16 cellular contexts compared by ENCODE assay signal in genomic region chrX:139158256-139158655, GRCh38.
"Had no signal": no experiment of that assay in that cellular context is flagged by ENCODE, and none has a peak within 500 bp of the region (broad histone marks: within the 10 kb centered on the region; RNA-seq: fewer than 3 reads in every experiment).

No MANE protein-coding gene starts in this region.

- H3K4me3 Mint-ChIP-seq: activated B cell treated with CpG ODN at 0.5 μM for 24 hours; activated CD4-positive, alpha-beta T cell treated with anti-CD3 and anti-CD28 coated beads, Interleukin-2, amount 10 ng/mL, durations not matched to agents 7 days and 5 days; activated naive CD4-positive, alpha-beta T cell treated with anti-CD3 and anti-CD28 coated beads, Interleukin-2, amount 50 U/mL, for 24 hours; dendritic cell treated with granulocyte-macrophage colony-stimulating factor and Interleukin-4, amounts not matched to agents 40 ng/mL and 50 ng/mL, for 4 days; effector memory CD8-positive, alpha-beta T cell; stimulated activated memory B cell treated with anti-CD40 and anti-IgM and Interleukin-4, amounts not matched to agents 10 μg/mL and 1 μg/mL and 100 μg/mL, for 72 hours had no signal

- DNase-seq: activated B cell treated with CpG ODN at 0.5 μM for 24 hours; activated CD4-positive, alpha-beta T cell treated with anti-CD3 and anti-CD28 coated beads, Interleukin-2, amount 10 ng/mL, durations not matched to agents 7 days and 5 days; amniotic stem cell; body of pancreas; cerebellar nuclear complex; effector memory CD8-positive, alpha-beta T cell; hypothalamus; left ventricle myocardium inferior; trophoblast cell had no signal

- H3K4me1 ChIP-seq: body of pancreas, left ventricle myocardium inferior, parathyroid adenoma, right atrium auricular region had no signal

- H3K9me3 ChIP-seq: body of pancreas, left ventricle myocardium inferior had no signal

- H3K27me3 ChIP-seq: body of pancreas, right atrium auricular region had no signal

- H3K27ac ChIP-seq: body of pancreas, left ventricle myocardium inferior, parathyroid adenoma, right atrium auricular region had no signal

- H3K27me3 Mint-ChIP-seq: activated B cell treated with CpG ODN at 0.5 μM for 24 hours; activated CD4-positive, alpha-beta T cell treated with anti-CD3 and anti-CD28 coated beads, Interleukin-2, amount 10 ng/mL, durations not matched to agents 7 days and 5 days; activated naive CD4-positive, alpha-beta T cell treated with anti-CD3 and anti-CD28 coated beads, Interleukin-2, amount 50 U/mL, for 24 hours; effector memory CD8-positive, alpha-beta T cell; stimulated activated memory B cell treated with anti-CD40 and anti-IgM and Interleukin-4, amounts not matched to agents 10 μg/mL and 1 μg/mL and 100 μg/mL, for 72 hours had no signal

- H3K27ac Mint-ChIP-seq: activated B cell treated with CpG ODN at 0.5 μM for 24 hours; activated CD4-positive, alpha-beta T cell treated with anti-CD3 and anti-CD28 coated beads, Interleukin-2, amount 10 ng/mL, durations not matched to agents 7 days and 5 days; activated naive CD4-positive, alpha-beta T cell treated with anti-CD3 and anti-CD28 coated beads, Interleukin-2, amount 50 U/mL, for 24 hours; activated T-helper 2 cell treated with anti-CD3 and anti-CD28 coated beads, Interferon-gamma antibody, Interleukin-2, Interleukin-4, amounts not matched to agents 10 μg/mL and 5 μg/mL and 100 μg/mL, durations not matched to agents 14 hours and 24 hours and 36 hours; dendritic cell treated with granulocyte-macrophage colony-stimulating factor and Interleukin-4, amounts not matched to agents 40 ng/mL and 50 ng/mL, for 4 days; effector memory CD8-positive, alpha-beta T cell; stimulated activated memory B cell treated with anti-CD40 and anti-IgM and Interleukin-4, amounts not matched to agents 10 μg/mL and 1 μg/mL and 100 μg/mL, for 72 hours had no signal

- H3K9ac ChIP-seq: parathyroid adenoma had no signal

- H3K36me3 Mint-ChIP-seq: activated naive CD4-positive, alpha-beta T cell treated with anti-CD3 and anti-CD28 coated beads, Interleukin-2, amount 50 U/mL, for 24 hours; stimulated activated memory B cell treated with anti-CD40 and anti-IgM and Interleukin-4, amounts not matched to agents 10 μg/mL and 1 μg/mL and 100 μg/mL, for 72 hours had no signal

- H3K36me3 ChIP-seq: left ventricle myocardium inferior, right atrium auricular region had no signal

- H3K4me3 ChIP-seq: body of pancreas, left ventricle myocardium inferior, right atrium auricular region had no signal

- H3K79me2 ChIP-seq: parathyroid adenoma had no signal

- H3K4me1 Mint-ChIP-seq: activated B cell treated with CpG ODN at 0.5 μM for 24 hours; activated CD4-positive, alpha-beta T cell treated with anti-CD3 and anti-CD28 coated beads, Interleukin-2, amount 10 ng/mL, durations not matched to agents 7 days and 5 days; activated naive CD4-positive, alpha-beta T cell treated with anti-CD3 and anti-CD28 coated beads, Interleukin-2, amount 50 U/mL, for 24 hours; stimulated activated memory B cell treated with anti-CD40 and anti-IgM and Interleukin-4, amounts not matched to agents 10 μg/mL and 1 μg/mL and 100 μg/mL, for 72 hours had no signal

- H3K9me3 Mint-ChIP-seq: activated B cell treated with CpG ODN at 0.5 μM for 24 hours; activated CD4-positive, alpha-beta T cell treated with anti-CD3 and anti-CD28 coated beads, Interleukin-2, amount 10 ng/mL, durations not matched to agents 7 days and 5 days; activated naive CD4-positive, alpha-beta T cell treated with anti-CD3 and anti-CD28 coated beads, Interleukin-2, amount 50 U/mL, for 24 hours; stimulated activated memory B cell treated with anti-CD40 and anti-IgM and Interleukin-4, amounts not matched to agents 10 μg/mL and 1 μg/mL and 100 μg/mL, for 72 hours had no signal

- ATAC-seq: body of pancreas; effector memory CD8-positive, alpha-beta T cell; SK-N-SH treated with all-trans-retinoic acid at 6 μM for 48 hours; stimulated activated memory B cell treated with anti-CD40 and anti-IgM and Interleukin-4, amounts not matched to agents 10 μg/mL and 1 μg/mL and 100 μg/mL, for 72 hours had no signal
